8 cellular contexts compared by ENCODE assay signal in genomic region chr1:92080128-92080985, GRCh38.
DNase-seq lines count a peak whose midpoint lies in the region; ATAC-seq and TF ChIP-seq lines count a peak whose summit lies in the region.

TSS of gene BTBD8 (plus strand) at chr1:92080345. CDS start at chr1:92080572, 227 bp downstream.

- DNase-seq in GOT3 (lab: John Stamatoyannopoulos, UW) = peak; percentile 26
- DNase-seq in Kasumi-1 (lab: John Stamatoyannopoulos, UW) = peak; percentile 73 to 84
- peak; percentile 75 for DNase-seq in RWPE2 (ENCODE audit: low spot score)
- peak; percentile 83 for DNase-seq in activated effector memory CD4-positive, alpha-beta T cell treated with Interleukin-2 at 50 U/mL for 16 hours
- peak; percentile 54 for DNase-seq in fibroblast of the conjunctiva (ENCODE audit: low read depth)
- peak; percentile 86 for DNase-seq in nephron progenitor cell
- DNase-seq in stimulated activated naive CD8-positive, alpha-beta T cell treated with anti-CD3 and anti-CD28 coated beads, Interleukin-15, Interleukin-2, amounts not matched to agents 100 U/mL and 50 U/mL, for 24 hours = peak; percentile 85

- peak; percentile 88 for ATAC-seq in RWPE2 (ENCODE audit: low read depth)
- ATAC-seq in stimulated activated naive CD8-positive, alpha-beta T cell treated with anti-CD3 and anti-CD28 coated beads, Interleukin-15, Interleukin-2, amounts not matched to agents 100 U/mL and 50 U/mL, for 24 hours = peak; percentile 93

- H3K4me1 ChIP-seq in DOHH2 (ENCODE audit: control insufficient read depth, low read length) = peaks cover 7% of the 10 kb centered on the region
- H3K4me1 ChIP-seq in RWPE2 (ENCODE audit: insufficient read depth, poor library complexity, severe bottlenecking) = peaks cover 5% of the 10 kb centered on the region

- peak within 1 kb of the TSS; percentile 59 for H3K4me2 ChIP-seq in DOHH2 (ENCODE audit: low read length)

- peak within 1 kb of the TSS; percentile 89 for H3K27ac Mint-ChIP-seq in nephron progenitor cell

- no peaks in the 10 kb centered on the region for H3K9me2 ChIP-seq in DOHH2 (replicated peaks; ENCODE audit: control insufficient read depth, low read length)

- no peaks in the 10 kb centered on the region for H4K20me1 ChIP-seq in DOHH2 (ENCODE audit: control insufficient read depth, insufficient read depth, low read depth, low read length)

- H3K79me2 ChIP-seq in DOHH2 (ENCODE audit: control insufficient read depth, low read length) = no peaks in the 10 kb centered on the region

- H3K27ac ChIP-seq in DOHH2 (ENCODE audit: low read depth, low read length) = no peak within 1 kb of the TSS
- peak within 1 kb of the TSS; percentile 24 for H3K27ac ChIP-seq in RWPE2 (ENCODE audit: poor library complexity, severe bottlenecking)

- H3K27me3 ChIP-seq in DOHH2 (ENCODE audit: control insufficient read depth, low read length) = peaks cover 3% of the 10 kb centered on the region
- H3K27me3 ChIP-seq in RWPE2 (ENCODE audit: insufficient read depth, poor library complexity, severe bottlenecking) = no peaks in the 10 kb centered on the region

- H3K4me3 ChIP-seq in DOHH2 (ENCODE audit: low read length) (peak within 1 kb of the TSS; percentile 84), RWPE2 (ENCODE audit: severe bottlenecking) (peak within 1 kb of the TSS; percentile 81)

- no peaks in the 10 kb centered on the region for H3K36me3 ChIP-seq in DOHH2 (ENCODE audit: control insufficient read depth, low read length)
- H3K36me3 ChIP-seq in RWPE2 (ENCODE audit: low read depth) = no peaks in the 10 kb centered on the region

- peaks cover 4% of the 10 kb centered on the region; the same call in 1 of the 2 replicates for H3K9me3 ChIP-seq in DOHH2 (ENCODE audit: control insufficient read depth, insufficient read depth, low read length)
- H3K9me3 ChIP-seq in RWPE2 (ENCODE audit: severe bottlenecking) = no peaks in the 10 kb centered on the region

- no peak for TF ChIP-seq CTCF in DOHH2 (IDR thresholded peaks at IDR 0.05; ENCODE audit: low read depth, low read length, poor library complexity, severe bottlenecking)
- TF ChIP-seq CTCF in RWPE2 (IDR thresholded peaks at IDR 0.05; ENCODE audit: poor library complexity, severe bottlenecking) = no peak
- no peak for TF ChIP-seq CTCF in nephron progenitor cell (IDR thresholded peaks at IDR 0.05)

- H3K9me3 Mint-ChIP-seq in nephron progenitor cell = peaks cover 20% of the 10 kb centered on the region

- H3F3A ChIP-seq in DOHH2 (ENCODE audit: control insufficient read depth, insufficient read depth) = no peaks in the 10 kb centered on the region

- H3K36me3 Mint-ChIP-seq in nephron progenitor cell (ENCODE audit: low read depth) = peaks cover 16% of the 10 kb centered on the region

- H3K4me3 Mint-ChIP-seq in nephron progenitor cell = peak within 1 kb of the TSS; percentile 87

- no peaks in the 10 kb centered on the region for H3K4me1 Mint-ChIP-seq in nephron progenitor cell

- H3K27me3 Mint-ChIP-seq in nephron progenitor cell (ENCODE audit: low read depth, poor library complexity) = no peaks in the 10 kb centered on the region

Comparison
In these comparisons a context has a peak if more than half of its experiments do, and no peak if none do; other contexts are left out.
1. DNase-seq: peak in every context shown above with its lines; median percentile 86 in nephron progenitor cell; 85 in stimulated activated naive CD8-positive, alpha-beta T cell treated with anti-CD3 and anti-CD28 coated beads, Interleukin-15, Interleukin-2, amounts not matched to agents 100 U/mL and 50 U/mL, for 24 hours; 83 in activated effector memory CD4-positive, alpha-beta T cell treated with Interleukin-2 at 50 U/mL for 16 hours; 78 in Kasumi-1; 75 in RWPE2; 54 in fibroblast of the conjunctiva; 26 in GOT3.